Comparison of ENCODE assay signal across 8 cellular contexts in genomic region chr2:207711750-207712487, GRCh38. TPM values are rescaled to one million over a fixed set of nuclear protein-coding genes. Genes with fewer than 3 reads are reported as not detected.
A peak's percentile ranks its signal among the peaks of the same experiment; 100 is the strongest.
DNase-seq lines count a peak whose midpoint lies in the region; ATAC-seq and TF ChIP-seq lines count a peak whose summit lies in the region.

No MANE protein-coding gene starts in this region.

- H3K4me3 ChIP-seq in retinal pigment epithelial cell (ENCODE audit: low read length): peak overlapping the region; percentile 81

- ATAC-seq in GM18909 (IDR thresholded peaks at IDR 0.05; ENCODE audit: poor library complexity, unreplicated experiment) (peak; percentile 30), HG03135 (IDR thresholded peaks at IDR 0.05; ENCODE audit: unreplicated experiment) (peak; percentile 33), left cardiac atrium (peak; percentile 11 to 20)

- peak overlapping the region; percentile 99 for H3K4me3 Mint-ChIP-seq in activated naive CD8-positive, alpha-beta T cell

- H3K4me1 Mint-ChIP-seq in activated naive CD8-positive, alpha-beta T cell (ENCODE audit: low read depth): peaks cover 27% of the 10 kb centered on the region

- H3K9me3 Mint-ChIP-seq in activated naive CD8-positive, alpha-beta T cell (ENCODE audit: low read depth): no peaks in the 10 kb centered on the region

- peaks cover 2% of the 10 kb centered on the region for H3K27me3 Mint-ChIP-seq in activated naive CD8-positive, alpha-beta T cell

- TF ChIP-seq CTCF in retinal pigment epithelial cell (conservative IDR thresholded peaks at IDR 0.05; ENCODE audit: low read depth, low read length): no peak

- DNase-seq in AG08395 (ENCODE audit: low spot score): peak; percentile 51
- DNase-seq in RPMI7951 (ENCODE audit: low read depth): peak; percentile 53
- DNase-seq in left cardiac atrium: peak; percentile 67
- no peak for DNase-seq in retinal pigment epithelial cell (ENCODE audit: low read depth)
- no peak for DNase-seq in NCI-H2107 treated with DMSO at 0.1 percent for 48 hours (lab: John Stamatoyannopoulos, UW; ENCODE audit: unreplicated experiment)

- intact Hi-C loops in left cardiac atrium (cut with DNase I): loop anchor here (5.0 to 10.0 kb wide), 2 partner anchors 85 to 87 kb away; partner anchors contain the start of gene METTL21A (in 2 of the 2)

- H3K27ac Mint-ChIP-seq in activated naive CD8-positive, alpha-beta T cell: peak overlapping the region; percentile 77

- no peaks in the 10 kb centered on the region for H3K36me3 Mint-ChIP-seq in activated naive CD8-positive, alpha-beta T cell

RNA-seq across cellular contexts. Expression of gene CCNYL1, which starts 0.5 kb away (rescaled TPM):
- 9.0 and 10.7 TPM in 2 replicates for total RNA-seq in RPMI7951 (2014; rRNA removed; shearing (Covaris generic))
- 10 to 100 TPM; 10.5 to 20.4 TPM for total RNA-seq in left cardiac atrium

RNA-seq across cellular contexts. Expression of gene FZD5, which starts 57.8 kb away (rescaled TPM):
- total RNA-seq in RPMI7951 (2014; rRNA removed; shearing (Covaris generic)): 1.3 and 2.0 TPM in 2 replicates
- 1 to 10 TPM; 4.9 to 5.0 TPM for total RNA-seq in left cardiac atrium

Comparison
In these comparisons a context has a peak if more than half of its experiments do, and no peak if none do; other contexts are left out.
1. DNase-seq: peak in AG08395 (single experiment), RPMI7951 (single experiment) and left cardiac atrium (single experiment); none in retinal pigment epithelial cell (single experiment) and NCI-H2107 treated with DMSO at 0.1 percent for 48 hours (single experiment).
2. Peak in every context shown above with its lines, with median percentiles within 50 percentile points of each other: ATAC-seq.